In the genomic region with DNA sequence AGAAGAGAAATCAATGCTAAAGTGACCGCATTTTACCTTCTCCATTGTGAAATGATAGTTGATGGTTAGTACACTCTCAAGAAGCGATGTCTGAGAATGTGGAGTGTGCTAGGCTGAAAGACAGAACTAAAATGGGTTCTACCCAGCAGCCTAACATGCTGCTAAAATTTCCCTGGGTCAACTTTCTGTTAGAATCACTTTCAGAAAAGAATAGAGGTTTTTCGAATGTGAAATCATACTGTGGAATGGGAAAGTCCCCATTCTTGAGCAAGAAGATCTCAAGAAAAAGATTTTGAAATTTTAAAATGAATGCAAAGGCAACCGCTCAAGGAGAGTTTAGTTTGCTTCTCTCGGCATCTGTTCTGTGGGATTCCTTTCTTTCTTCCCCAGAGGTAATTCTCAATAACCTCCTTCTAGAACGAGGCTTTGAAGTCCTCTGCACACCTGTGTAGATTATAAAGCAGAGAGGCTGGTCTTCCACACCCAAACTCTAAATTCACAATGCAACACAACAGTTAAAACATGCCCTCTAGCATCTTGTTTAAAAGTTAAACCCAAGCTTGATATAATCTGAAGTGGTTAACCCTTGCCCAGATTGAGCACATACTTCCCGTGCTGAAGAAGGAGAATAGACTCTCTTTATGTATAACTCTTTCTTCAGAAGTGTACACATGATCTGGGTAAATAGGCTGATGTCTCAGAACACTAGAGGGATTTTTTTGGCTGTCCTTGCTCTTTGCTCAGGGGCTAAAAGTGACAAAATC, we compare ENCODE assay signal across 11 cellular contexts.
A peak's percentile ranks its signal among the peaks of the same experiment; 100 is the strongest.
DNase-seq lines count a peak whose midpoint lies in the region; ATAC-seq and TF ChIP-seq lines count a peak whose summit lies in the region.
"Had no signal": no experiment of that assay in that cellular context is flagged by ENCODE, and none has a peak within 500 bp of the region (broad histone marks: within the 10 kb centered on the region; RNA-seq: fewer than 3 reads in every experiment).

No MANE protein-coding gene starts in this region.

- peaks cover 8% of the 10 kb centered on the region for H3K27me3 Mint-ChIP-seq in activated CD4-positive, alpha-beta T cell treated with anti-CD3 and anti-CD28 coated beads, Interleukin-2, amount 10 ng/mL, durations not matched to agents 7 days and 5 days
- H3K27me3 Mint-ChIP-seq in natural killer cell treated with Interleukin-12 subunit alpha and Interleukin-12 subunit beta and Interleukin-15 and Interleukin-18, amount 100 ng/mL, for 72 hours: no peaks in the 10 kb centered on the region
- H3K27me3 Mint-ChIP-seq in chondrocyte (ENCODE audit: low read depth): peaks cover 20% of the 10 kb centered on the region

- H3K36me3 Mint-ChIP-seq in activated CD4-positive, alpha-beta T cell treated with anti-CD3 and anti-CD28 coated beads, Interleukin-2, amount 10 ng/mL, durations not matched to agents 7 days and 5 days (ENCODE audit: low read depth): peaks cover 16% of the 10 kb centered on the region
- H3K36me3 Mint-ChIP-seq in natural killer cell treated with Interleukin-12 subunit alpha and Interleukin-12 subunit beta and Interleukin-15 and Interleukin-18, amount 100 ng/mL, for 72 hours: peaks cover 32% of the 10 kb centered on the region
- no peaks in the 10 kb centered on the region for H3K36me3 Mint-ChIP-seq in chondrocyte (ENCODE audit: low read depth)

- no peaks in the 10 kb centered on the region for H3K36me3 ChIP-seq in Peyer's patch

- no peak overlapping the region for H3K4me3 Mint-ChIP-seq in activated CD4-positive, alpha-beta T cell treated with anti-CD3 and anti-CD28 coated beads, Interleukin-2, amount 10 ng/mL, durations not matched to agents 7 days and 5 days
- H3K4me3 Mint-ChIP-seq in natural killer cell treated with Interleukin-12 subunit alpha and Interleukin-12 subunit beta and Interleukin-15 and Interleukin-18, amount 100 ng/mL, for 72 hours: peak overlapping the region; percentile 81
- no peak overlapping the region for H3K4me3 Mint-ChIP-seq in chondrocyte (ENCODE audit: unreplicated experiment)
- H3K4me3 Mint-ChIP-seq: neural crest cell had no signal

- TF ChIP-seq CTCF in chondrocyte (IDR thresholded peaks at IDR 0.05) (no peak), Peyer's patch (IDR thresholded peaks at IDR 0.05) (no peak)

- no peaks in the 10 kb centered on the region for H3K9me3 ChIP-seq in Peyer's patch
- H3K9me3 ChIP-seq: A549 had no signal

- POLR2A ChIA-PET in activated CD4-positive, alpha-beta T cell treated with anti-CD3 and anti-CD28 coated beads, Interleukin-2, amount 10 ng/mL, durations not matched to agents 7 days and 5 days (lab: Charles Lee): no interaction called here

- CTCF ChIA-PET in activated CD4-positive, alpha-beta T cell treated with anti-CD3 and anti-CD28 coated beads, Interleukin-2, amount 10 ng/mL, durations not matched to agents 7 days and 5 days (lab: Charles Lee): interaction anchor here (2.0 kb wide), 1 partner anchor 12 kb away, joined by 7 read pairs; no protein-coding TSS in a partner anchor

- peaks cover 44% of the 10 kb centered on the region for H3K4me1 Mint-ChIP-seq in activated CD4-positive, alpha-beta T cell treated with anti-CD3 and anti-CD28 coated beads, Interleukin-2, amount 10 ng/mL, durations not matched to agents 7 days and 5 days
- peaks cover 61 to 62% of the 10 kb centered on the region in 2 donors for H3K4me1 Mint-ChIP-seq in natural killer cell treated with Interleukin-12 subunit alpha and Interleukin-12 subunit beta and Interleukin-15 and Interleukin-18, amount 100 ng/mL, for 72 hours (ENCODE audit: low read depth in 2 of 2)
- no peaks in the 10 kb centered on the region for H3K4me1 Mint-ChIP-seq in chondrocyte (ENCODE audit: low read depth)
- H3K4me1 Mint-ChIP-seq: neural crest cell had no signal

- no peaks in the 10 kb centered on the region for H3K4me1 ChIP-seq in Peyer's patch
- H3K4me1 ChIP-seq: A549 had no signal

- H3K27ac Mint-ChIP-seq in activated CD4-positive, alpha-beta T cell treated with anti-CD3 and anti-CD28 coated beads, Interleukin-2, amount 10 ng/mL, durations not matched to agents 7 days and 5 days: peak overlapping the region; percentile 48
- H3K27ac Mint-ChIP-seq in natural killer cell treated with Interleukin-12 subunit alpha and Interleukin-12 subunit beta and Interleukin-15 and Interleukin-18, amount 100 ng/mL, for 72 hours: peak overlapping the region; percentile 93
- no peak overlapping the region for H3K27ac Mint-ChIP-seq in chondrocyte (ENCODE audit: unreplicated experiment)

- peaks cover 11% of the 10 kb centered on the region for H3K9me3 Mint-ChIP-seq in activated CD4-positive, alpha-beta T cell treated with anti-CD3 and anti-CD28 coated beads, Interleukin-2, amount 10 ng/mL, durations not matched to agents 7 days and 5 days
- peaks cover 4% of the 10 kb centered on the region for H3K9me3 Mint-ChIP-seq in natural killer cell treated with Interleukin-12 subunit alpha and Interleukin-12 subunit beta and Interleukin-15 and Interleukin-18, amount 100 ng/mL, for 72 hours
- no peaks in the 10 kb centered on the region for H3K9me3 Mint-ChIP-seq in chondrocyte (ENCODE audit: low read depth)

- H3K27me3 ChIP-seq in Peyer's patch: no peaks in the 10 kb centered on the region

- ATAC-seq in GM21529 (IDR thresholded peaks at IDR 0.05; ENCODE audit: unreplicated experiment) (peak; percentile 86), HG03378 (IDR thresholded peaks at IDR 0.05; ENCODE audit: unreplicated experiment) (peak; percentile 67)
- ATAC-seq in natural killer cell treated with Interleukin-12 subunit alpha and Interleukin-12 subunit beta and Interleukin-15 and Interleukin-18, amount 100 ng/mL, for 72 hours: peak; percentile 87 to 91
- ATAC-seq: A549 had no signal

- peak; percentile 13 for DNase-seq in activated CD4-positive, alpha-beta T cell treated with anti-CD3 and anti-CD28 coated beads, Interleukin-2, amount 10 ng/mL, durations not matched to agents 7 days and 5 days
- DNase-seq in activated CD4-positive, alpha-beta T cell treated with anti-CD3 and anti-CD28 coated beads, Interleukin-2, amount 50 U/mL, for 4 hours: no peak
- DNase-seq in natural killer cell treated with Interleukin-12 subunit alpha and Interleukin-12 subunit beta and Interleukin-15 and Interleukin-18, amount 100 ng/mL, for 72 hours (ENCODE audit: low spot score): no peak
- DNase-seq in chondrocyte (ENCODE audit: low spot score) (no peak), Peyer's patch (no peak), C1 segment of cervical spinal cord (lab: John Stamatoyannopoulos, UW) (no peak)
- DNase-seq: NCI-H2081 treated with DMSO at 0.1 percent for 48 hours had no signal

- TF ChIP-seq POLR2A in Peyer's patch (IDR thresholded peaks at IDR 0.05): no peak

- no peak overlapping the region for H3K4me3 ChIP-seq in Peyer's patch
- H3K4me3 ChIP-seq: A549 had no signal

- no peak overlapping the region for H3K27ac ChIP-seq in Peyer's patch
- H3K27ac ChIP-seq: A549 had no signal
